ENCODE assay signal across 1 cellular context in the genomic region with DNA sequence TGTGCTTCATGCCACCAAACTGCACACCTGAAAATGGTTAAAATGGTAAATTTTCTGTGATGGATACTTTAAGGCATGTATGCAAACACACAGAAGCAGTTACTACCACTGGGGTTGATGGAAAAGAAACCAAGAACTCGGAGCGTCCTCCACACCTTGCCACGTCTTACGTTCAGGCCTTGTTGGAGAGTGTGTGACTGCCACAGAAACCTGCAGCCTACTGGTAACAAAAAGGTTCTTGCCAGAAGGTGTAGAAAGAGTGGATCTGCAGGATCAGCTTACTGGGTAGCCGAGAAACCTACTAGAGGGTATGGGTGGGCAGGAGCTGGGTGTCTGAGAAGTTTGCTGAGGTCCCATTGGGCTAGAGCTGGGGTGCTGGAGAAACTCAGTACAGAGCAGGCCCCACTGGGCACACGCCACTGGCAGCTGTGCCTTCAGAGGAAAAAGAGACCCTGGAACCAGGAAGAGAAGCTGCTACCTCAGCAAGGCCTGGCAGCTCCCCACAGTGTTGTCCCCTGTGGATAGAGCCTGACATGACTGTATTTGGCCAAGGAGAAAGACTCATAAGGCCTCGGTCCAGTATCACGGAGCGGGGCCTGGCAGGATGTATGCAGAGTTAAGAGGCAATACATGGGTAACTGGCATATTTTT.
TF ChIP-seq lines count a peak whose summit lies in the region.

No MANE protein-coding gene starts in this region.

TF ChIP-seq in HepG2, 621 proteins besides CTCF, POLR2A, EP300 and RAD21:
- TF ChIP-seq ZBTB7B (CRISPR knock-in tag; IDR thresholded peaks at IDR 0.05) = no peak
- peak; percentile 69 for TF ChIP-seq RBM22 (optimal IDR thresholded peaks at IDR 0.05; ENCODE audit: low read length)
